In genomic region chr6:32108094-32108627, GRCh38 we compare ENCODE assay signal across 1 cellular context.
TF ChIP-seq lines count a peak whose summit lies in the region.

No MANE protein-coding gene starts in this region.

TF ChIP-seq in HEK293T, 16 proteins besides CTCF, POLR2A, EP300 and RAD21 (continued from another document):
- TF ChIP-seq PKNOX1 (IDR thresholded peaks at IDR 0.05) (no peak), CTBP1 (IDR thresholded peaks at IDR 0.05; ENCODE audit: borderline replicate concordance) (no peak), L3MBTL2 (conservative IDR thresholded peaks at IDR 0.05) (no peak), FOXK2 (IDR thresholded peaks at IDR 0.05) (no peak), SP1 (IDR thresholded peaks at IDR 0.05) (no peak), HDGF (IDR thresholded peaks at IDR 0.05; ENCODE audit: borderline replicate concordance) (no peak), ELF4 (IDR thresholded peaks at IDR 0.05) (no peak), FOXM1 (IDR thresholded peaks at IDR 0.05; ENCODE audit: borderline replicate concordance) (no peak), TARDBP (IDR thresholded peaks at IDR 0.05) (no peak), FOXA1 (IDR thresholded peaks at IDR 0.05) (no peak), ZNF384 (IDR thresholded peaks at IDR 0.05) (no peak), LEF1 (IDR thresholded peaks at IDR 0.05; ENCODE audit: borderline replicate concordance) (no peak), BHLHE40 (IDR thresholded peaks at IDR 0.05; ENCODE audit: borderline replicate concordance) (no peak)
TF ChIP-seq in HEK293T: peak in this region for 0.
